ENCODE assay signal across 9 cellular contexts in genomic region chr19:18470153-18470552, GRCh38. TPM values are rescaled to one million over a fixed set of nuclear protein-coding genes. Genes with fewer than 3 reads are reported as not detected.
DNase-seq lines count a peak whose midpoint lies in the region; ATAC-seq, FAIRE-seq and TF ChIP-seq lines count a peak whose summit lies in the region.
"Had no signal": no experiment of that assay in that cellular context is flagged by ENCODE, and none has a peak within 500 bp of the region (broad histone marks: within the 10 kb centered on the region; RNA-seq: fewer than 3 reads in every experiment).

No MANE protein-coding gene starts in this region.

- TF ChIP-seq CTCF in MM.1S (IDR thresholded peaks at IDR 0.05; ENCODE audit: low read length), result peak; percentile 41
- TF ChIP-seq CTCF in pancreas (IDR thresholded peaks at IDR 0.05), result peak in 2 of 4 donors; percentile 11 to 17

- H3K27me3 Mint-ChIP-seq in effector memory CD8-positive, alpha-beta T cell, result no peaks in the 10 kb centered on the region

- FAIRE-seq in pancreas (lab: Jason Lieb, UNC), result no peak
- FAIRE-seq: A204.1 had no signal

- H3K36me3 ChIP-seq in MM.1S (replicated peaks; ENCODE audit: insufficient read depth, low read length) (no peaks in the 10 kb centered on the region), pancreas (no peaks in the 10 kb centered on the region)

- H3K27me3 ChIP-seq in MM.1S (replicated peaks; ENCODE audit: insufficient read depth, low read length), result no peaks in the 10 kb centered on the region
- H3K27me3 ChIP-seq in pancreas, result no peaks in the 10 kb centered on the region

- H3K9me3 ChIP-seq in MM.1S (replicated peaks; ENCODE audit: insufficient read depth, low read length) (no peaks in the 10 kb centered on the region), pancreas (no peaks in the 10 kb centered on the region)

- H3K4me1 ChIP-seq in MM.1S (ENCODE audit: low read length) (no peaks in the 10 kb centered on the region), pancreas (peaks cover 5 to 15% (median 8%) of the 10 kb centered on the region in 3 donors)

- H3K27ac ChIP-seq in MM.1S (ENCODE audit: low read length), result no peak overlapping the region
- peak overlapping the region; percentile 54 to 75 (median 68) for H3K27ac ChIP-seq in pancreas

- H3F3A ChIP-seq in MM.1S (ENCODE audit: insufficient read depth, low read length), result no peaks in the 10 kb centered on the region

- peaks cover 93% of the 10 kb centered on the region for H3K36me3 Mint-ChIP-seq in effector memory CD8-positive, alpha-beta T cell (ENCODE audit: insufficient read depth)

- DNase-seq in DMS 273 (lab: John Stamatoyannopoulos, UW; ENCODE audit: unreplicated experiment) (peak; percentile 36), DMS 273 treated with DMSO at 0.1 percent for 48 hours (lab: John Stamatoyannopoulos, UW) (no peak), MM.1S (no peak), pancreas (peak in 3 of 6 donors; percentile 42 to 74 (median 43)), NCI-H748 (lab: John Stamatoyannopoulos, UW; ENCODE audit: unreplicated experiment) (no peak)
- no peak for DNase-seq in effector memory CD8-positive, alpha-beta T cell

- no peak for ATAC-seq in effector memory CD8-positive, alpha-beta T cell (replicated peaks)
- ATAC-seq in pancreas (peak in 3 of 4 donors; percentile 39 to 48 (median 42)), GM19397 (IDR thresholded peaks at IDR 0.05; ENCODE audit: unreplicated experiment) (no peak), HG02678 (IDR thresholded peaks at IDR 0.05; ENCODE audit: unreplicated experiment) (no peak)

- no peak overlapping the region for H2AFZ ChIP-seq in MM.1S (ENCODE audit: low read length)

- H3K27ac Mint-ChIP-seq in effector memory CD8-positive, alpha-beta T cell, result peak overlapping the region; percentile 23 to 76

- no peak overlapping the region for H3K4me3 ChIP-seq in MM.1S (ENCODE audit: low read length)
- H3K4me3 ChIP-seq in pancreas, result no peak overlapping the region

- intact Hi-C loops in pancreas (cut with DNase I), result loop anchor here in 1 of 3 donors (10.0 kb wide), 1 partner anchor 95 kb away; no protein-coding TSS in a partner anchor

- H3K4me1 Mint-ChIP-seq in effector memory CD8-positive, alpha-beta T cell (ENCODE audit: low read depth in 2 of 2), result peaks cover 50 to 56% of the 10 kb centered on the region in 2 donors

- H3K79me2 ChIP-seq in MM.1S (ENCODE audit: low read length), result peaks cover 97% of the 10 kb centered on the region

- H4K20me1 ChIP-seq in MM.1S (ENCODE audit: insufficient read depth, low read length), result peaks cover 42% of the 10 kb centered on the region

- no peak overlapping the region for H3K9ac ChIP-seq in MM.1S (ENCODE audit: low read length)

- H3K9me3 Mint-ChIP-seq in effector memory CD8-positive, alpha-beta T cell, result no peaks in the 10 kb centered on the region

- H3K4me2 ChIP-seq in MM.1S (ENCODE audit: low read depth, low read length), result no peak overlapping the region

- H3K4me3 Mint-ChIP-seq in effector memory CD8-positive, alpha-beta T cell, result peak overlapping the region in 1 of 2 donors; percentile 63

- WGBS in pancreas, 2 donors, result 74 to 80% methylated on average over 5 of the region's 5 CpGs

- H3K9me2 ChIP-seq in MM.1S (replicated peaks; ENCODE audit: insufficient read depth, low read length), result no peaks in the 10 kb centered on the region

RNA-seq across cellular contexts. Expression of gene ISYNA1, which starts 32.2 kb away (rescaled TPM):
- 10 to 100 TPM; 26.1 to 58.4 (median 44.7) TPM for total RNA-seq in pancreas
- polyA plus RNA-seq in pancreas, result 100 to 1,000 TPM; 187 to 309 TPM

RNA-seq across cellular contexts. Expression of gene SSBP4, which starts 51.0 kb away (rescaled TPM):
- total RNA-seq in pancreas, result 10 to 100 TPM; 20.5 to 33.8 (median 23.7) TPM
- polyA plus RNA-seq in pancreas, result 100 to 1,000 TPM in 1 of 2 donors, 10 to 100 TPM in 1; 77.5 to 116 TPM

RNA-seq across cellular contexts. Expression of gene ELL, which starts 51.7 kb away (rescaled TPM):
- 10 to 100 TPM in 1 of 6 donors, 1 to 10 TPM in 5; 5.8 to 10.5 (median 9.3) TPM for total RNA-seq in pancreas
- 10 to 100 TPM; 10.3 to 13.4 TPM for polyA plus RNA-seq in pancreas

Comparison
In these comparisons a context has a peak if more than half of its experiments do, and no peak if none do; other contexts are left out.
1. ATAC-seq: peak in pancreas (3 of 4); none in effector memory CD8-positive, alpha-beta T cell (single experiment), GM19397 (single experiment) and HG02678 (single experiment).